Comparison of ENCODE assay signal across 15 cellular contexts in the genomic region with DNA sequence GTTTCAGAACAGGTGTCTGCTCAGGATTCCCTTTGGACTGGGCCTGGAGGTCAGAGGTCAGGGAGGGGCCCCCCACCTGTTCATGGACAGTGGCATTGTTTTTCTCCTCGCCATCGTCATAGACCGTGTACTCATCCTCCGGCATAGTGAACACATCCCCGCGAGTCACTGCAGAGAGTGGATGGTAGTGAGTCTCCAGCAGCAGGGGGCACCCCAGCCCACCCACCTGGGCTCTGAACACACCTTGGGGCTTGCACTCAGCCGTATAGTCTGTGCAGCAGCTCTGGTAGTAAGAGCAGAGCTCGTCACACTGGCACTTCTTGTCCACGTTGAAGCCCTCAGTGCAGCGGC. TPM values are rescaled to one million over a fixed set of nuclear protein-coding genes. Genes with fewer than 3 reads are reported as not detected.
DNase-seq lines count a peak whose midpoint lies in the region; ATAC-seq, FAIRE-seq and TF ChIP-seq lines count a peak whose summit lies in the region.
"Had no signal": no experiment of that assay in that cellular context is flagged by ENCODE, and none has a peak within 500 bp of the region (broad histone marks: within the 10 kb centered on the region; RNA-seq: fewer than 3 reads in every experiment).

No MANE protein-coding gene starts in this region.

- H3K14ac ChIP-seq in trophoblast cell (ENCODE audit: low read length), result no peak overlapping the region

- H3K4me3 ChIP-seq in Karpas-422 (ENCODE audit: low read length) (no peak overlapping the region), fibroblast of villous mesenchyme (ENCODE audit: low read depth, low read length) (peak overlapping the region; percentile 62), trophoblast cell (ENCODE audit: low read depth, low read length) (no peak overlapping the region), dorsolateral prefrontal cortex (no peak overlapping the region)
- H3K4me3 ChIP-seq: esophagus squamous epithelium had no signal

- no peak for FAIRE-seq in GM12892 (lab: Jason Lieb, UNC)

- peak overlapping the region; percentile 54 for H4K91ac ChIP-seq in trophoblast cell (ENCODE audit: low read depth, low read length)

- H3K79me2 ChIP-seq in Karpas-422 (ENCODE audit: low read length) (peaks cover 30% of the 10 kb centered on the region), trophoblast cell (ENCODE audit: control insufficient read depth, insufficient read depth, low read length, poor library complexity) (no peaks in the 10 kb centered on the region)

- H2AFZ ChIP-seq in Karpas-422 (ENCODE audit: low read length) (no peak overlapping the region), trophoblast cell (ENCODE audit: insufficient read depth, low read length, poor library complexity) (no peak overlapping the region)

- H3K36me3 Mint-ChIP-seq in activated CD8-positive, alpha-beta T cell treated with anti-CD3 and anti-CD28 coated beads for 36 hours (ENCODE audit: low read depth), result peaks cover 5% of the 10 kb centered on the region
- H3K36me3 Mint-ChIP-seq in activated CD8-positive, alpha-beta T cell treated with anti-CD3 and anti-CD28 coated beads, Interleukin-2, amount 10 ng/mL, durations not matched to agents 7 days and 5 days (ENCODE audit: low read depth), result peaks cover 4% of the 10 kb centered on the region

- no peak overlapping the region for H3K27ac Mint-ChIP-seq in activated CD8-positive, alpha-beta T cell treated with anti-CD3 and anti-CD28 coated beads for 36 hours
- no peak overlapping the region for H3K27ac Mint-ChIP-seq in activated CD8-positive, alpha-beta T cell treated with anti-CD3 and anti-CD28 coated beads, Interleukin-2, amount 10 ng/mL, durations not matched to agents 7 days and 5 days

- intact Hi-C loops in activated CD8-positive, alpha-beta T cell treated with anti-CD3 and anti-CD28 coated beads for 36 hours (cut with micrococcal nuclease), result no loop called here
- intact Hi-C loops in dorsolateral prefrontal cortex (cut with DNase I), result loop anchor here (5.0 to 10.0 kb wide), 3 partner anchors 65 to 185 kb away; a partner anchor contains a TSS

- H3K9ac ChIP-seq in Karpas-422 (ENCODE audit: low read length), result no peak overlapping the region
- no peak overlapping the region for H3K9ac ChIP-seq in trophoblast cell (ENCODE audit: low read length)

- TF ChIP-seq POLR2A in GM12892 (IDR thresholded peaks at IDR 0.05; ENCODE audit: low read depth, low read length), result no peak

- H3K4me1 ChIP-seq in Karpas-422 (ENCODE audit: low read length) (peaks cover 17% of the 10 kb centered on the region), trophoblast cell (ENCODE audit: control insufficient read depth in 1 of 2, insufficient read depth in 2 of 2, low read length in 2 of 2) (peaks cover 16 to 22% of the 10 kb centered on the region in 2 experiments)

- no CpG with 5 or more reads among the region's 10 CpGs for WGBS in trophoblast cell (ENCODE audit: extremely low coverage, insufficient coverage, insufficient read length)

- no peak for ATAC-seq in activated CD8-positive, alpha-beta T cell treated with anti-CD3 and anti-CD28 coated beads for 36 hours
- no peak for ATAC-seq in activated CD8-positive, alpha-beta T cell treated with anti-CD3 and anti-CD28 coated beads, Interleukin-2, amount 10 ng/mL, durations not matched to agents 7 days and 5 days
- no peak for ATAC-seq in HG03460 (IDR thresholded peaks at IDR 0.05; ENCODE audit: unreplicated experiment)
- ATAC-seq: activated naive CD8-positive, alpha-beta T cell treated with anti-CD3 and anti-CD28 coated beads, Interleukin-2, amount 50 U/mL, for 24 hours; PC-3 had no signal

- no peak overlapping the region for H3K23ac ChIP-seq in trophoblast cell (ENCODE audit: low read length)

- H3K4me2 ChIP-seq in Karpas-422 (ENCODE audit: low read depth, low read length, poor library complexity, severe bottlenecking) (no peak overlapping the region), trophoblast cell (ENCODE audit: low read length) (no peak overlapping the region)

- peaks cover 14% of the 10 kb centered on the region for H4K20me1 ChIP-seq in Karpas-422 (ENCODE audit: insufficient read depth, low read depth, low read length)

- no peak overlapping the region for H3K18ac ChIP-seq in trophoblast cell (ENCODE audit: low read length)

- H3K79me1 ChIP-seq in trophoblast cell (ENCODE audit: low read length), result no peaks in the 10 kb centered on the region

- H3K36me3 ChIP-seq in Karpas-422 (ENCODE audit: insufficient read depth, low read length) (no peaks in the 10 kb centered on the region), trophoblast cell (ENCODE audit: control insufficient read depth in 1 of 2, insufficient read depth in 2 of 2, low read length in 2 of 2) (peaks cover 0 to 5% of the 10 kb centered on the region in 2 experiments)

- H3K27me3 ChIP-seq in Karpas-422 (ENCODE audit: low read length) (no peaks in the 10 kb centered on the region), trophoblast cell (ENCODE audit: insufficient read depth, low read length) (peaks cover 21% of the 10 kb centered on the region), dorsolateral prefrontal cortex (no peaks in the 10 kb centered on the region)

- H3K27me3 Mint-ChIP-seq in activated CD8-positive, alpha-beta T cell treated with anti-CD3 and anti-CD28 coated beads for 36 hours, result no peaks in the 10 kb centered on the region
- H3K27me3 Mint-ChIP-seq in activated CD8-positive, alpha-beta T cell treated with anti-CD3 and anti-CD28 coated beads, Interleukin-2, amount 10 ng/mL, durations not matched to agents 7 days and 5 days (ENCODE audit: low read depth), result no peaks in the 10 kb centered on the region
- H3K27me3 Mint-ChIP-seq: activated B cell treated with CpG ODN at 0.5 μM for 24 hours; activated naive CD8-positive, alpha-beta T cell treated with anti-CD3 and anti-CD28 coated beads, Interleukin-2, amount 50 U/mL, for 24 hours had no signal

- no peaks in the 10 kb centered on the region for H3K9me2 ChIP-seq in Karpas-422 (replicated peaks; ENCODE audit: insufficient read depth, low read length)

- POLR2A ChIA-PET in activated CD8-positive, alpha-beta T cell treated with anti-CD3 and anti-CD28 coated beads for 36 hours (lab: Charles Lee), result interaction anchor here (1.8 to 5.5 kb wide), 3 partner anchors 11 to 15 kb away, joined by 5 to 35 read pairs (median 5); a partner anchor contains a TSS
- POLR2A ChIA-PET in activated CD8-positive, alpha-beta T cell treated with anti-CD3 and anti-CD28 coated beads, Interleukin-2, amount 10 ng/mL, durations not matched to agents 7 days and 5 days (lab: Charles Lee), result interaction anchor here (1.7 to 7.4 kb wide), 2 partner anchors 12 to 34 kb away, joined by 5 to 45 read pairs; a partner anchor contains a TSS

- H3K27ac ChIP-seq in Karpas-422 (ENCODE audit: low read length) (no peak overlapping the region), trophoblast cell (ENCODE audit: low read depth, low read length) (no peak overlapping the region), dorsolateral prefrontal cortex (peak overlapping the region in 5 of 59 donors; percentile 36 to 93 (median 92))

- no peak overlapping the region for H2AK5ac ChIP-seq in trophoblast cell (ENCODE audit: low read length)

- no peak overlapping the region for H4K8ac ChIP-seq in trophoblast cell (ENCODE audit: low read depth, low read length)

- no peak for TF ChIP-seq CTCF in activated CD8-positive, alpha-beta T cell treated with anti-CD3 and anti-CD28 coated beads for 36 hours (IDR thresholded peaks at IDR 0.05)
- TF ChIP-seq CTCF in fibroblast of villous mesenchyme (IDR thresholded peaks at IDR 0.05; ENCODE audit: insufficient read depth, low read depth, low read length) (no peak), dorsolateral prefrontal cortex (IDR thresholded peaks at IDR 0.05 in 54 of 56, conservative IDR thresholded peaks at IDR 0.05 in 2 of 56; ENCODE audit: low read depth in 1 of 56, partially characterized antibody in 56 of 56) (no peak)

- CTCF ChIA-PET in activated CD8-positive, alpha-beta T cell treated with anti-CD3 and anti-CD28 coated beads for 36 hours (lab: Charles Lee), result no interaction called here
- CTCF ChIA-PET in activated CD8-positive, alpha-beta T cell treated with anti-CD3 and anti-CD28 coated beads, Interleukin-2, amount 10 ng/mL, durations not matched to agents 7 days and 5 days (lab: Charles Lee), result interaction anchor here (1.2 to 1.7 kb wide), 2 partner anchors 14 to 179 kb away, joined by 4 read pairs; no protein-coding TSS in a partner anchor

- no peak overlapping the region for H2BK120ac ChIP-seq in trophoblast cell (ENCODE audit: insufficient read depth, low read length, poor library complexity)

- H4K12ac ChIP-seq in trophoblast cell (ENCODE audit: low read depth, low read length), result no peak overlapping the region

- H3K4me3 Mint-ChIP-seq in activated CD8-positive, alpha-beta T cell treated with anti-CD3 and anti-CD28 coated beads for 36 hours, result no peak overlapping the region
- H3K4me3 Mint-ChIP-seq in activated CD8-positive, alpha-beta T cell treated with anti-CD3 and anti-CD28 coated beads, Interleukin-2, amount 10 ng/mL, durations not matched to agents 7 days and 5 days, result no peak overlapping the region
- H3K4me3 Mint-ChIP-seq: activated naive CD8-positive, alpha-beta T cell treated with anti-CD3 and anti-CD28 coated beads, Interleukin-2, amount 50 U/mL, for 24 hours had no signal

- H3K4ac ChIP-seq in trophoblast cell (ENCODE audit: low read depth, low read length), result no peak overlapping the region

- no peaks in the 10 kb centered on the region for H3K9me3 ChIP-seq in Karpas-422 (ENCODE audit: low read length)
- H3K9me3 ChIP-seq in trophoblast cell (ENCODE audit: insufficient read depth, low read depth, low read length), result no peaks in the 10 kb centered on the region
- H3K9me3 ChIP-seq: esophagus squamous epithelium had no signal

- no peaks in the 10 kb centered on the region for H3K9me3 Mint-ChIP-seq in activated CD8-positive, alpha-beta T cell treated with anti-CD3 and anti-CD28 coated beads for 36 hours
- H3K9me3 Mint-ChIP-seq in activated CD8-positive, alpha-beta T cell treated with anti-CD3 and anti-CD28 coated beads, Interleukin-2, amount 10 ng/mL, durations not matched to agents 7 days and 5 days (ENCODE audit: insufficient read depth), result no peaks in the 10 kb centered on the region
- H3K9me3 Mint-ChIP-seq: activated B cell treated with CpG ODN at 0.5 μM for 24 hours; activated naive CD8-positive, alpha-beta T cell treated with anti-CD3 and anti-CD28 coated beads, Interleukin-2, amount 50 U/mL, for 24 hours had no signal

- no peak overlapping the region for H2BK5ac ChIP-seq in trophoblast cell (ENCODE audit: low read depth, low read length, poor library complexity)

- peak; percentile 27 for DNase-seq in activated CD8-positive, alpha-beta T cell treated with anti-CD3 and anti-CD28 coated beads for 36 hours
- no peak for DNase-seq in activated CD8-positive, alpha-beta T cell treated with anti-CD3 and anti-CD28 coated beads, Interleukin-2, amount 10 ng/mL, durations not matched to agents 7 days and 5 days
- DNase-seq in Karpas-422 (peak; percentile 55), fibroblast of villous mesenchyme (ENCODE audit: low read depth) (peak; percentile 13), trophoblast cell (no peak), GM12892 (ENCODE audit: insufficient read length) (no peak), dorsolateral prefrontal cortex (no peak)
- DNase-seq: activated B cell treated with CpG ODN at 0.5 μM for 24 hours; activated naive CD8-positive, alpha-beta T cell treated with anti-CD3 and anti-CD28 coated beads, Interleukin-2, amount 50 U/mL, for 24 hours; esophagus squamous epithelium; nucleus accumbens; PC-3; substantia nigra had no signal

- H2BK12ac ChIP-seq in trophoblast cell (ENCODE audit: low read length), result no peak overlapping the region

- peaks cover 20% of the 10 kb centered on the region for H3K4me1 Mint-ChIP-seq in activated CD8-positive, alpha-beta T cell treated with anti-CD3 and anti-CD28 coated beads for 36 hours (ENCODE audit: low read depth)
- peaks cover 21% of the 10 kb centered on the region for H3K4me1 Mint-ChIP-seq in activated CD8-positive, alpha-beta T cell treated with anti-CD3 and anti-CD28 coated beads, Interleukin-2, amount 10 ng/mL, durations not matched to agents 7 days and 5 days (ENCODE audit: low read depth)

RNA-seq across cellular contexts. Expression of a gene that starts 0.4 kb away (rescaled TPM):
- total RNA-seq in activated CD8-positive, alpha-beta T cell treated with anti-CD3 and anti-CD28 coated beads for 36 hours, result under 1 TPM in 1 of 2 experiments, not detected in 1; 0.11 TPM
- not detected for total RNA-seq in activated CD8-positive, alpha-beta T cell treated with anti-CD3 and anti-CD28 coated beads, Interleukin-2, amount 10 ng/mL, durations not matched to agents 7 days and 5 days
- 4.2 TPM in 1 of 2 replicates, not detected in the other for total RNA-seq in Karpas-422 (2014; rRNA removed; shearing (Covaris generic); ENCODE audit: low replicate concordance)
- total RNA-seq in fibroblast of villous mesenchyme, result 5.2 and 10.0 TPM in 2 replicates
- 0.42 and 0.44 TPM in 2 replicates for polyA plus RNA-seq in trophoblast cell (2013)
- 0.23 TPM for polyA plus RNA-seq in GM12892 (2012; ENCODE audit: missing spikeins)
- total RNA-seq in dorsolateral prefrontal cortex, result 1 to 10 TPM; 1.1 to 6.3 (median 2.9) TPM
- total RNA-seq: PC-3 had no signal

RNA-seq across cellular contexts. Expression of a gene that starts 1.8 kb away (rescaled TPM):
- total RNA-seq in activated CD8-positive, alpha-beta T cell treated with anti-CD3 and anti-CD28 coated beads for 36 hours, result 10 to 100 TPM; 16.7 to 19.8 TPM
- 10 to 100 TPM; 16.2 to 20.0 TPM for total RNA-seq in activated CD8-positive, alpha-beta T cell treated with anti-CD3 and anti-CD28 coated beads, Interleukin-2, amount 10 ng/mL, durations not matched to agents 7 days and 5 days
- 23.9 and 26.9 TPM in 2 replicates for total RNA-seq in Karpas-422 (2014; rRNA removed; shearing (Covaris generic); ENCODE audit: low replicate concordance)
- total RNA-seq in fibroblast of villous mesenchyme (12.9 and 16.4 TPM in 2 replicates), dorsolateral prefrontal cortex (10 to 100 TPM; 20.6 to 48.1 (median 33.1) TPM)
- polyA plus RNA-seq in trophoblast cell (2013), result 0.49 and 0.60 TPM in 2 replicates
- 9.1 TPM for polyA plus RNA-seq in GM12892 (2012; ENCODE audit: missing spikeins)

RNA-seq across cellular contexts. Expression of a gene that starts 4.7 kb away (rescaled TPM):
- total RNA-seq in activated CD8-positive, alpha-beta T cell treated with anti-CD3 and anti-CD28 coated beads for 36 hours, result not detected
- not detected for total RNA-seq in activated CD8-positive, alpha-beta T cell treated with anti-CD3 and anti-CD28 coated beads, Interleukin-2, amount 10 ng/mL, durations not matched to agents 7 days and 5 days
- total RNA-seq in Karpas-422 (2014; rRNA removed; shearing (Covaris generic); ENCODE audit: low replicate concordance), result not detected in 2 replicates
- total RNA-seq in fibroblast of villous mesenchyme (not detected in 2 replicates), dorsolateral prefrontal cortex (not detected)
- polyA plus RNA-seq in trophoblast cell (2013), result not detected in 2 replicates
- not detected for polyA plus RNA-seq in GM12892 (2012; ENCODE audit: missing spikeins)
- total RNA-seq: activated B cell treated with CpG ODN at 0.5 μM for 24 hours, esophagus squamous epithelium, lower leg skin, PC-3 had no signal

RNA-seq across cellular contexts. Expression of a gene that starts 12.3 kb away (rescaled TPM):
- 10 to 100 TPM; 87.6 to 88.7 TPM for total RNA-seq in activated CD8-positive, alpha-beta T cell treated with anti-CD3 and anti-CD28 coated beads for 36 hours
- 10 to 100 TPM; 68.1 to 73.9 TPM for total RNA-seq in activated CD8-positive, alpha-beta T cell treated with anti-CD3 and anti-CD28 coated beads, Interleukin-2, amount 10 ng/mL, durations not matched to agents 7 days and 5 days
- total RNA-seq in Karpas-422 (2014; rRNA removed; shearing (Covaris generic); ENCODE audit: low replicate concordance), result 71.1 and 98.3 TPM in 2 replicates
- total RNA-seq in fibroblast of villous mesenchyme (85.5 and 88.9 TPM in 2 replicates), dorsolateral prefrontal cortex (10 to 100 TPM; 49.5 to 88.7 (median 68.8) TPM)
- 43.5 and 44.3 TPM in 2 replicates for polyA plus RNA-seq in trophoblast cell (2013)
- 84.7 TPM for polyA plus RNA-seq in GM12892 (2012; ENCODE audit: missing spikeins)

RNA-seq across cellular contexts. Expression of a gene that starts 34.1 kb away (rescaled TPM):
- total RNA-seq in activated CD8-positive, alpha-beta T cell treated with anti-CD3 and anti-CD28 coated beads for 36 hours, result 10 to 100 TPM; 19.5 to 20.9 TPM
- total RNA-seq in activated CD8-positive, alpha-beta T cell treated with anti-CD3 and anti-CD28 coated beads, Interleukin-2, amount 10 ng/mL, durations not matched to agents 7 days and 5 days, result 10 to 100 TPM; 16.3 to 19.7 TPM
- total RNA-seq in Karpas-422 (2014; rRNA removed; shearing (Covaris generic); ENCODE audit: low replicate concordance), result 8.5 and 16.6 TPM in 2 replicates
- 35.1 and 50.1 TPM in 2 replicates for total RNA-seq in fibroblast of villous mesenchyme
- polyA plus RNA-seq in trophoblast cell (2013), result 64.5 and 64.8 TPM in 2 replicates
- polyA plus RNA-seq in GM12892 (2012; ENCODE audit: missing spikeins), result 8.1 TPM
- total RNA-seq in dorsolateral prefrontal cortex, result 10 to 100 TPM; 35.9 to 75.5 (median 51.0) TPM

Comparison
In these comparisons a context has a peak if more than half of its experiments do, and no peak if none do; other contexts are left out.
1. DNase-seq: peak in activated CD8-positive, alpha-beta T cell treated with anti-CD3 and anti-CD28 coated beads for 36 hours (single experiment), Karpas-422 (single experiment) and fibroblast of villous mesenchyme (single experiment); none in activated CD8-positive, alpha-beta T cell treated with anti-CD3 and anti-CD28 coated beads, Interleukin-2, amount 10 ng/mL, durations not matched to agents 7 days and 5 days (single experiment), trophoblast cell (0 of 2), GM12892 (single experiment) and dorsolateral prefrontal cortex (0 of 10).